ENCODE assay signal across 2 cellular contexts in genomic region chr1:154490327-154490726, GRCh38.
A peak's percentile ranks its signal among the peaks of the same experiment; 100 is the strongest.
TF ChIP-seq lines count a peak whose summit lies in the region.

No MANE protein-coding gene starts in this region.

TF ChIP-seq in endothelial cell of umbilical vein, 7 proteins besides CTCF, POLR2A, EP300 and RAD21 (continued from another document):
- TF ChIP-seq FOS (IDR thresholded peaks at IDR 0.05; ENCODE audit: borderline replicate concordance, insufficient read depth, low read length) (no peak), GATA2 (IDR thresholded peaks at IDR 0.05; ENCODE audit: insufficient read depth, insufficient read length, low read depth, low read length) (peak; percentile 74), EZH2 (IDR thresholded peaks at IDR 0.05; ENCODE audit: borderline replicate concordance, low read depth, low read length, severe bottlenecking) (no peak)
TF ChIP-seq in endothelial cell of umbilical vein: peak in this region for 2.

TF ChIP-seq in WTC11, 78 proteins besides CTCF, POLR2A, EP300 and RAD21 (continued from another document):
- no peak for TF ChIP-seq NR1H2 (CRISPR knock-in tag; IDR thresholded peaks at IDR 0.05)
- no peak for TF ChIP-seq ZBTB21 (CRISPR knock-in tag; IDR thresholded peaks at IDR 0.05; ENCODE audit: borderline replicate concordance)
- no peak for TF ChIP-seq TEAD1 (CRISPR knock-in tag; IDR thresholded peaks at IDR 0.05)
- TF ChIP-seq FOXK1 (CRISPR knock-in tag; IDR thresholded peaks at IDR 0.05) = no peak
- no peak for TF ChIP-seq JUN (CRISPR knock-in tag; IDR thresholded peaks at IDR 0.05)
- TF ChIP-seq GTF2I (CRISPR knock-in tag; conservative IDR thresholded peaks at IDR 0.05) = no peak
- TF ChIP-seq, protein P1, sequence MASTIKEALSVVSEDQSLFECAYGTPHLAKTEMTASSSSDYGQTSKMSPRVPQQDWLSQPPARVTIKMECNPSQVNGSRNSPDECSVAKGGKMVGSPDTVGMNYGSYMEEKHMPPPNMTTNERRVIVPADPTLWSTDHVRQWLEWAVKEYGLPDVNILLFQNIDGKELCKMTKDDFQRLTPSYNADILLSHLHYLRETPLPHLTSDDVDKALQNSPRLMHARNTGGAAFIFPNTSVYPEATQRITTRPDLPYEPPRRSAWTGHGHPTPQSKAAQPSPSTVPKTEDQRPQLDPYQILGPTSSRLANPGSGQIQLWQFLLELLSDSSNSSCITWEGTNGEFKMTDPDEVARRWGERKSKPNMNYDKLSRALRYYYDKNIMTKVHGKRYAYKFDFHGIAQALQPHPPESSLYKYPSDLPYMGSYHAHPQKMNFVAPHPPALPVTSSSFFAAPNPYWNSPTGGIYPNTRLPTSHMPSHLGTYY (CRISPR knock-in tag; IDR thresholded peaks at IDR 0.05) = no peak
- TF ChIP-seq NFYB (CRISPR knock-in tag; conservative IDR thresholded peaks at IDR 0.05; ENCODE audit: low read depth) = no peak
